ENCODE assay signal across 18 cellular contexts in the genomic region with DNA sequence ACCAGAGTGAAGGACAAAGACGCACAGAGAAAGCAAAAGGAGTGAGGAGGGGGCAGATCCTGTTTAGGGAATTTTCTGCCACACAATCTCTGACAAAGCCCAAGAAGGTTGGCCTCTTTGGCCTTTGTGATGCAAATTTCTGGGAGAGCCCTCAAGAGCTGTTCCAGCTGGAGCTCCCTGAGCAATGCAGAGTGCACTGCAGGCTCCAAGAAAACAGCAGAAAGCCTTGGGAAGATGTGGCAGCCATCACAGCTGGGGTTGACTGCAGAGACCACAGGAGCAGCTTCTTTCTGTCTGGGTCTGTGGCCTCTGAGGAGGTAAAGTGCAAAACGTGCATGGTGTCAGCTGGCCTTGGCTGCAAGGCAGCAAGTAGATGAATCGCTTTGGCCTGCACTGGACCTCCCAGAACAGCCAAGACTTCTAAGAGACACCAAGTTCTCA.
A peak's percentile ranks its signal among the peaks of the same experiment; 100 is the strongest.
DNase-seq lines count a peak whose midpoint lies in the region; ATAC-seq, FAIRE-seq and TF ChIP-seq lines count a peak whose summit lies in the region.
"Had no signal": no experiment of that assay in that cellular context is flagged by ENCODE, and none has a peak within 500 bp of the region (broad histone marks: within the 10 kb centered on the region; RNA-seq: fewer than 3 reads in every experiment).

No MANE protein-coding gene starts in this region.

- H3K36me3 Mint-ChIP-seq in endodermal cell (ENCODE audit: low read depth) = peaks cover 33% of the 10 kb centered on the region

- ATAC-seq in gastrocnemius medialis = peak; percentile 39 to 43
- no peak for ATAC-seq in GM19023 (IDR thresholded peaks at IDR 0.05; ENCODE audit: unreplicated experiment)
- ATAC-seq in HG03025 (IDR thresholded peaks at IDR 0.05; ENCODE audit: low FRiP score, unreplicated experiment) = no peak

- H3K4me1 ChIP-seq in endodermal cell (ENCODE audit: control insufficient read depth, insufficient read depth, low read length) (peaks cover 6% of the 10 kb centered on the region), gastrocnemius medialis (no peaks in the 10 kb centered on the region)
- H3K4me1 ChIP-seq: BE2C, prostate gland, SJSA1 had no signal

- no peak for TF ChIP-seq POLR2A in gastrocnemius medialis (IDR thresholded peaks at IDR 0.05)

- peaks cover 27% of the 10 kb centered on the region for H3K4me1 Mint-ChIP-seq in endodermal cell

- intact Hi-C loops in gastrocnemius medialis (cut with DNase I; ENCODE audit: low total_unique reads) = no loop called here

- no peak overlapping the region for H3K9ac ChIP-seq in endodermal cell (ENCODE audit: extremely low read depth, low read length, poor library complexity, severe bottlenecking)
- H3K9ac ChIP-seq: GM23248 had no signal

- no peak for TF ChIP-seq CTCF in endodermal cell (conservative IDR thresholded peaks at IDR 0.05)
- no peak for TF ChIP-seq CTCF in gastrocnemius medialis (IDR thresholded peaks at IDR 0.05 in 4 of 5, conservative IDR thresholded peaks at IDR 0.05 in 1 of 5)

- H3K9me3 Mint-ChIP-seq in endodermal cell = peaks cover 7% of the 10 kb centered on the region

- in situ Hi-C loops in gastrocnemius medialis (cut with MboI; ENCODE audit: low sequenced_read_pairs in 4 of 4) (loop anchor here in 1 of 4 donors (25.0 kb wide), 1 partner anchor 239 kb away; no protein-coding TSS in a partner anchor), KBM-7 (cut with MboI; ENCODE audit: low pct_unique_long_range_greater_than_20kb, low sequenced_read_pairs) (no loop called here)

- H3K36me3 ChIP-seq in endodermal cell (ENCODE audit: control insufficient read depth, insufficient read depth, low read length) (peaks cover 15% of the 10 kb centered on the region), gastrocnemius medialis (no peaks in the 10 kb centered on the region)
- H3K36me3 ChIP-seq: BE2C, brain microvascular endothelial cell, prostate gland, SJSA1 had no signal

- H3K4me3 Mint-ChIP-seq in endodermal cell = no peak overlapping the region

- H3K9me3 ChIP-seq in endodermal cell (ENCODE audit: control insufficient read depth, low read length) (peaks cover 4% of the 10 kb centered on the region), gastrocnemius medialis (no peaks in the 10 kb centered on the region)
- H3K9me3 ChIP-seq: BE2C, prostate gland, SJSA1 had no signal

- H3K27me3 ChIP-seq in endodermal cell (ENCODE audit: control insufficient read depth, insufficient read depth, low read length, poor library complexity, severe bottlenecking) (no peaks in the 10 kb centered on the region), gastrocnemius medialis (no peaks in the 10 kb centered on the region)
- H3K27me3 ChIP-seq: BE2C, brain microvascular endothelial cell, SJSA1 had no signal

- H3K27ac ChIP-seq in endodermal cell (ENCODE audit: low read depth, low read length) (peak overlapping the region; percentile 99), gastrocnemius medialis (peak overlapping the region in 2 of 4 donors; percentile 22 to 56)
- H3K27ac ChIP-seq: brain microvascular endothelial cell, GM23248, prostate gland, SJSA1 had no signal

- H3K4me3 ChIP-seq in endodermal cell (ENCODE audit: low read length) (no peak overlapping the region), gastrocnemius medialis (no peak overlapping the region)
- H3K4me3 ChIP-seq: GM23248, prostate gland, SJSA1 had no signal

- no peaks in the 10 kb centered on the region for H3K27me3 Mint-ChIP-seq in endodermal cell (ENCODE audit: insufficient read depth)

- peak overlapping the region; percentile 94 for H3K27ac Mint-ChIP-seq in endodermal cell

- 0 to 17% methylated on average over 1 to 3 of the region's 3 CpGs for WGBS in endodermal cell (ENCODE audit: insufficient coverage in 1 of 2, insufficient read length in 1 of 2), 2 experiments

- no peak for FAIRE-seq in frontal cortex (lab: Jason Lieb, UNC)
- FAIRE-seq: TTC549 had no signal

- peak; percentile 36 for DNase-seq in NCI-H187 treated with DMSO at 0.1 percent for 48 hours (lab: John Stamatoyannopoulos, UW)
- DNase-seq in endodermal cell = peak; percentile 94
- peak; percentile 63 for DNase-seq in left kidney (ENCODE audit: low read depth, low spot score)
- DNase-seq in gastrocnemius medialis = peak; percentile 26
- DNase-seq in KBM-7 = no peak
- no peak for DNase-seq in frontal cortex (ENCODE audit: low spot score in 2 of 2)
- DNase-seq: activated gamma-delta T cell treated with Interleukin-2 at 50 U/mL for 16 hours; BE2C; NCI-H2171; NK-92 treated with Interleukin-12 subunit alpha and Interleukin-12 subunit beta, amount 100 ng/mL, for 24 hours; stimulated activated CD4-positive, alpha-beta T cell treated with anti-CD3 and anti-CD28 coated beads, Interleukin-1b, Interleukin-23, amount 100 ng/mL, for 48 hours had no signal

Comparison
In these comparisons a context has a peak if more than half of its experiments do, and no peak if none do; other contexts are left out.
1. DNase-seq: peak in NCI-H187 treated with DMSO at 0.1 percent for 48 hours (single experiment), endodermal cell (single experiment), left kidney (single experiment) and gastrocnemius medialis (2 of 2); none in KBM-7 (single experiment) and frontal cortex (0 of 2).
2. ATAC-seq: peak in gastrocnemius medialis (2 of 2); none in GM19023 (single experiment) and HG03025 (single experiment).